Comparison of ENCODE assay signal across 14 cellular contexts in genomic region chr1:185551008-185551407, GRCh38.
"Had no signal": no experiment of that assay in that cellular context is flagged by ENCODE, and none has a peak within 500 bp of the region (broad histone marks: within the 10 kb centered on the region; RNA-seq: fewer than 3 reads in every experiment).

No MANE protein-coding gene starts in this region.

- DNase-seq: activated CD4-positive, alpha-beta T cell treated with anti-CD3 and anti-CD28 coated beads, Interleukin-2, amount 50 U/mL, for 1 hour; activated CD8-positive, alpha-beta memory T cell treated with anti-CD3 and anti-CD28 coated beads for 24 hours; activated gamma-delta T cell treated with Interleukin-2 at 50 U/mL for 16 hours; activated naive CD8-positive, alpha-beta T cell treated with anti-CD3 and anti-CD28 coated beads for 36 hours; brain microvascular endothelial cell; cerebellar nuclear complex; effector memory CD8-positive, alpha-beta T cell; foreskin melanocyte; immature natural killer cell; posterior cingulate gyrus; stimulated activated naive CD8-positive, alpha-beta T cell treated with anti-CD3 and anti-CD28 coated beads, Interleukin-15, Interleukin-2, amounts not matched to agents 100 U/mL and 50 U/mL, for 24 hours had no signal

- ATAC-seq: activated CD4-positive, CD25-positive, alpha-beta regulatory T cell treated with anti-CD3 and anti-CD28 coated beads, Interleukin-2, amount 50 U/mL, for 24 hours; effector memory CD8-positive, alpha-beta T cell; natural killer cell treated with Interleukin-12 subunit alpha and Interleukin-12 subunit beta and Interleukin-15 and Interleukin-18, amount 100 ng/mL, for 72 hours; stimulated activated naive CD8-positive, alpha-beta T cell treated with anti-CD3 and anti-CD28 coated beads, Interleukin-15, Interleukin-2, amounts not matched to agents 100 U/mL and 50 U/mL, for 24 hours had no signal

- H3K4me3 ChIP-seq: heart left ventricle had no signal

- H3K27ac ChIP-seq: brain microvascular endothelial cell, heart left ventricle had no signal

- H3K36me3 ChIP-seq: brain microvascular endothelial cell, heart left ventricle had no signal

- H3K27me3 ChIP-seq: brain microvascular endothelial cell, heart left ventricle had no signal
